Comparison of ENCODE assay signal across 1 cellular context in genomic region chr10:103154464-103155299, GRCh38.
TF ChIP-seq lines count a peak whose summit lies in the region.

No MANE protein-coding gene starts in this region.

TF ChIP-seq in GM23338, 12 proteins besides CTCF, POLR2A, EP300 and RAD21 (continued from another document):
- TF ChIP-seq ZNF462 (CRISPR knock-in tag; IDR thresholded peaks at IDR 0.05) (no peak), EZH2 (IDR thresholded peaks at IDR 0.05; ENCODE audit: low read depth, unreplicated experiment) (no peak), POLR2AphosphoS5 (IDR thresholded peaks at IDR 0.05; ENCODE audit: low read depth) (no peak), CREB1 (CRISPR knock-in tag; IDR thresholded peaks at IDR 0.05; ENCODE audit: low read depth) (no peak), REST (IDR thresholded peaks at IDR 0.05; ENCODE audit: unreplicated experiment) (no peak), NANOG (IDR thresholded peaks at IDR 0.05; ENCODE audit: borderline replicate concordance) (no peak)
TF ChIP-seq in GM23338: peak in this region for 0.
